11 cellular contexts compared by ENCODE assay signal in the genomic region with DNA sequence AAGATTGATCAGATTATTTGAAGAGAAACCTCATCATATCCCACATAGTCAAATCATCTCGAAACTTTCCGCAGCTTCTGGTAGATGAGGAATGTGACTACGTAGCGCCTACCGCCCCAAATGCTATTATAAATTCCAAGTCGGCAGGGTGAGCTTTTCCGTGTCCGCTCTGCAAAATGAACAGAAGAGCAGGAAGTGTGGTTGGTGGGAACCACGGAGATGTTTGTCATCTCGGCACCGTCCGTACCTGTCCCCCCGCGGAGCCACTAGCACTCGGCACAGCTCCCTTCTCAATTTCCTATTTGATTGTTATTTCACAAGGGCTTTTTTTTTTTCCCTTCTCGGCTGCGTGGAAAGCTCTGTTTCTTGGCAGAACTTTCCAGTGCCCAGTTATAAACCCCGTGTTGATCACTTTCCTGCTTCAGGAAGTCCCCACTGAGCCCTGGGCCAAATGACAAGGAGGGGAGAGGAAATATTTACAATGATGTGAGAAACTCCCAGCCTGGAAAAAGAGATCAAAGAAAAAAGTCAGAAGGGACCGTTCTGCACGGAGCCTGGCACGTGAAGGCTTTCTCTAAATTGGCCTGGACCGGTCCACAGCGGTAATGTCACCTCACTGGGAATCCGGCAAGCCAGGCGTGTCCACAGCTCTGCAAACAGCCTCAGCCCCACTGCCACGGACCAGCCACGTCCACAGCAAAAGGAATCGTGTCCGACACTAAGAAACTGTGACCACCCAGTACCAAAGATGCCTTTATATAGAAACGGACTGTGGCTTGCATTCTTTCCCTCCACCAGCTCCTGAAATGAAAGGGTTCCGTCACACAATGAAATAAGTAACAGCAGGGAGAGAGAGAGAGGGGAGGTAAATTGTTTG.
DNase-seq lines count a peak whose midpoint lies in the region; ATAC-seq and TF ChIP-seq lines count a peak whose summit lies in the region.
"Had no signal": no experiment of that assay in that cellular context is flagged by ENCODE, and none has a peak within 500 bp of the region (broad histone marks: within the 10 kb centered on the region; RNA-seq: fewer than 3 reads in every experiment).

No MANE protein-coding gene starts in this region.

- TF ChIP-seq POLR2A in gastroesophageal sphincter (IDR thresholded peaks at IDR 0.05), result no peak

- no peaks in the 10 kb centered on the region for H3K36me3 ChIP-seq in gastroesophageal sphincter
- no peaks in the 10 kb centered on the region for H3K36me3 ChIP-seq in mucosa of descending colon (ENCODE audit: low read depth)
- H3K36me3 ChIP-seq: neutrophil had no signal

- no peaks in the 10 kb centered on the region for H3K36me3 Mint-ChIP-seq in activated naive CD8-positive, alpha-beta T cell treated with anti-CD3 and anti-CD28 coated beads, Interleukin-2, amount 10 ng/mL, durations not matched to agents 7 days and 5 days
- H3K36me3 Mint-ChIP-seq in osteocyte (ENCODE audit: unreplicated experiment), result peaks cover 5% of the 10 kb centered on the region

- no peak overlapping the region for H3K27ac Mint-ChIP-seq in activated naive CD8-positive, alpha-beta T cell treated with anti-CD3 and anti-CD28 coated beads, Interleukin-2, amount 10 ng/mL, durations not matched to agents 7 days and 5 days
- peak overlapping the region; percentile 67 for H3K27ac Mint-ChIP-seq in osteocyte (ENCODE audit: unreplicated experiment)

- H3K9me3 ChIP-seq in AG04450 (ENCODE audit: control insufficient read depth, insufficient read depth, low read length), result peaks cover 4% of the 10 kb centered on the region; the same call in 1 of the 2 replicates
- no peaks in the 10 kb centered on the region for H3K9me3 ChIP-seq in gastroesophageal sphincter
- H3K9me3 ChIP-seq in mucosa of descending colon, result no peaks in the 10 kb centered on the region
- H3K9me3 ChIP-seq: neutrophil had no signal

- POLR2A ChIA-PET in AG04450 (lab: Yijun Ruan, JAX), result interaction anchor here (0.6 to 1.6 kb wide), 5 partner anchors 12 to 81 kb away, joined by 3 to 6 read pairs (median 3); no protein-coding TSS in a partner anchor
- POLR2A ChIA-PET in activated naive CD8-positive, alpha-beta T cell treated with anti-CD3 and anti-CD28 coated beads, Interleukin-2, amount 10 ng/mL, durations not matched to agents 7 days and 5 days (lab: Charles Lee), result no interaction called here

- intact Hi-C loops in mucosa of descending colon (cut with DNase I, micrococcal nuclease), result no loop called here

- H3K27ac ChIP-seq in AG04450 (ENCODE audit: low read depth, low read length) (peak overlapping the region; percentile 21), gastroesophageal sphincter (peak overlapping the region; percentile 57 to 83 (median 82))
- H3K27ac ChIP-seq: C4-2B, neutrophil had no signal

- H3K4me1 ChIP-seq in gastroesophageal sphincter (peaks cover 0 to 65% (median 6%) of the 10 kb centered on the region in 3 donors), mucosa of descending colon (ENCODE audit: low read depth) (peaks cover 5% of the 10 kb centered on the region)

- TF ChIP-seq CTCF in AG04450 (IDR thresholded peaks at IDR 0.05; ENCODE audit: low read depth, low read length), result no peak
- TF ChIP-seq CTCF in gastroesophageal sphincter (IDR thresholded peaks at IDR 0.05), result no peak
- TF ChIP-seq CTCF in osteocyte (IDR thresholded peaks at IDR 0.05), result no peak
- TF ChIP-seq CTCF in mucosa of descending colon (IDR thresholded peaks at IDR 0.05), result no peak

- no peaks in the 10 kb centered on the region for H3K9me3 Mint-ChIP-seq in activated naive CD8-positive, alpha-beta T cell treated with anti-CD3 and anti-CD28 coated beads, Interleukin-2, amount 10 ng/mL, durations not matched to agents 7 days and 5 days
- no peaks in the 10 kb centered on the region for H3K9me3 Mint-ChIP-seq in osteocyte (ENCODE audit: unreplicated experiment)

- DNase-seq in AG04450 (ENCODE audit: low read depth, low spot score), result no peak
- no peak for DNase-seq in activated naive CD8-positive, alpha-beta T cell treated with anti-CD3 and anti-CD28 coated beads, Interleukin-2, amount 10 ng/mL, durations not matched to agents 7 days and 5 days
- DNase-seq in osteocyte (ENCODE audit: extremely low spot score, unreplicated experiment), result no peak
- DNase-seq in GDM1 (lab: John Stamatoyannopoulos, UW), result no peak
- no peak for DNase-seq in mucosa of descending colon
- DNase-seq: activated naive CD4-positive, alpha-beta T cell treated with anti-CD3 and anti-CD28 coated beads, Interleukin-2, amount 50 U/mL, for 16 hours had no signal

- peaks cover 39% of the 10 kb centered on the region for H3K27me3 Mint-ChIP-seq in activated naive CD8-positive, alpha-beta T cell treated with anti-CD3 and anti-CD28 coated beads, Interleukin-2, amount 10 ng/mL, durations not matched to agents 7 days and 5 days
- no peaks in the 10 kb centered on the region for H3K27me3 Mint-ChIP-seq in osteocyte (ENCODE audit: unreplicated experiment)

- ATAC-seq in activated naive CD8-positive, alpha-beta T cell treated with anti-CD3 and anti-CD28 coated beads, Interleukin-2, amount 10 ng/mL, durations not matched to agents 7 days and 5 days (ENCODE audit: low read depth), result no peak
- peak; percentile 35 for ATAC-seq in gastroesophageal sphincter
- ATAC-seq in HG03354 (IDR thresholded peaks at IDR 0.05; ENCODE audit: poor library complexity, severe bottlenecking, unreplicated experiment), result no peak
- ATAC-seq in mucosa of descending colon, result no peak
- ATAC-seq in GM18909 (IDR thresholded peaks at IDR 0.05; ENCODE audit: poor library complexity, unreplicated experiment), result no peak

- WGBS in gastroesophageal sphincter (ENCODE audit: low coverage in 1 of 2), 2 donors, result 31 to 35% methylated on average over 17 to 30 of the region's 31 CpGs

- peaks cover 8% of the 10 kb centered on the region for H3K4me1 Mint-ChIP-seq in activated naive CD8-positive, alpha-beta T cell treated with anti-CD3 and anti-CD28 coated beads, Interleukin-2, amount 10 ng/mL, durations not matched to agents 7 days and 5 days
- H3K4me1 Mint-ChIP-seq in osteocyte (ENCODE audit: unreplicated experiment), result peaks cover 48% of the 10 kb centered on the region

- H3K4me3 Mint-ChIP-seq in activated naive CD8-positive, alpha-beta T cell treated with anti-CD3 and anti-CD28 coated beads, Interleukin-2, amount 10 ng/mL, durations not matched to agents 7 days and 5 days, result peak overlapping the region; percentile 11
- no peak overlapping the region for H3K4me3 Mint-ChIP-seq in osteocyte (ENCODE audit: unreplicated experiment)

- H3K4me3 ChIP-seq in AG04450 (ENCODE audit: low read depth, low read length) (peak overlapping the region; percentile 29), gastroesophageal sphincter (peak overlapping the region; percentile 32 to 47), mucosa of descending colon (no peak overlapping the region)

- CTCF ChIA-PET in AG04450 (lab: Charles Lee), result interaction anchor here (1.0 kb wide), 1 partner anchor 134 kb away, joined by 6 read pairs; no protein-coding TSS in a partner anchor

- H3K27me3 ChIP-seq in AG04450 (ENCODE audit: control insufficient read depth, insufficient read depth, low read length) (no peaks in the 10 kb centered on the region), gastroesophageal sphincter (no peaks in the 10 kb centered on the region)

- TF ChIP-seq EP300 in gastroesophageal sphincter (IDR thresholded peaks at IDR 0.05), result no peak
